Comparison of ENCODE assay signal across 8 cellular contexts in the genomic region with DNA sequence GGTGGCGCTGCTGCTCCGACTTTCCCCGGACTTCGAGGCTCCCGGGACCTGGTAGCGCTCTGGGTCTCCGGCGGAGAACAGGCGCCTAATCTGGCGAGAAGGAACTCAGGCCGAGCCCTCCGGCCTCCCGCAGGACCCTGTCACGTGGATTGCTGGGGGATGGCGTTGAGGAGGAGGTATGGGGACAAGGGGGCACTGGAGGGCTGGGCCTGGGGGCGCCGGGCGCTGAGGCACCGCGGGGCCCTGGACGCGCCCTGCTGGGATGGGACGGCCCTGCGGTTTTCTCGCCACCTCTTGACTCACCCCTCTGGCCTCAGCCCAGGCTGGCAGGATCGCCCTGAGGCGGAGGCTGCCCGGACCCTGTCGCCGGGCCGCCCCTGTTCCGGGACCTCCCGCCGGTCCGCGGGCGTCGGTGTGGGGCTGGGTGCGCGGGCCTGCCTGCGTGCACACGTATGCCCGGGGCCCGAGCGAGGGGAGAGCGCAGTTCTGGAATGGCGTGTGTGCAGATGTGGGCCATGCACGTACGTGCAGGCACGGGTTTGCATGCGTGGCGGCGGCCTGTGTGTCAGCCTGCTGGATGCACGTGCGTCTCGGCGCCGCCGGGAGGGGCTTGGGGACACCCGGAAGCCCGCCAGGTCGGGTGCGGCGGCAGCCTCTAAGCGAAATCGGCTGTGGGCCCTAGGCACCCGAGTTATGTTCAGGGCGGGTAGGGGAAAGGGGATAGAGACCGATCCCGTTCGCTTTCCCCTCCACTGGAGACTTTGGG. TPM values are rescaled to one million over a fixed set of nuclear protein-coding genes. Genes with fewer than 3 reads are reported as not detected.
A peak's percentile ranks its signal among the peaks of the same experiment; 100 is the strongest.
DNase-seq lines count a peak whose midpoint lies in the region; ATAC-seq and TF ChIP-seq lines count a peak whose summit lies in the region.

No MANE protein-coding gene starts in this region.

- peaks cover 0 to 17% (median 13%) of the 10 kb centered on the region in 4 donors for H3K36me3 ChIP-seq in sigmoid colon

- peak overlapping the region; percentile 86 to 88 for H3K27ac Mint-ChIP-seq in T-cell

- POLR2A ChIA-PET in T-cell (lab: Charles Lee) = interaction anchor here in 1 of 2 donors (0.6 kb wide), 2 partner anchors 294 to 647 kb away, joined by 5 to 7 read pairs; no protein-coding TSS in a partner anchor

- TF ChIP-seq CTCF in sigmoid colon (IDR thresholded peaks at IDR 0.05) = peak in 2 of 4 experiments; percentile 4 to 49

- no peak for TF ChIP-seq POLR2A in sigmoid colon (IDR thresholded peaks at IDR 0.05)

- H3K4me3 Mint-ChIP-seq in T-cell = peak overlapping the region; percentile 86 to 94 (median 91)

- H3K36me3 Mint-ChIP-seq in T-cell = no peaks in the 10 kb centered on the region

- 2% methylated on average over 71 of the region's 71 CpGs for WGBS in right cardiac atrium
- 0% methylated on average over 71 of the region's 71 CpGs for WGBS in sigmoid colon, 2 donors

- no peaks in the 10 kb centered on the region for H3K27me3 Mint-ChIP-seq in T-cell

- peaks cover 41 to 45% (median 45%) of the 10 kb centered on the region in 3 donors for H3K4me1 Mint-ChIP-seq in T-cell

- H3K27me3 ChIP-seq in right cardiac atrium (ENCODE audit: control insufficient read depth, insufficient read depth) (no peaks in the 10 kb centered on the region), sigmoid colon (no peaks in the 10 kb centered on the region)

- peak; percentile 51 for ATAC-seq in GM19452 (IDR thresholded peaks at IDR 0.05; ENCODE audit: unreplicated experiment)
- peak; percentile 69 to 74 (median 72) for ATAC-seq in T-cell (replicated peaks in 1 of 4)
- peak; percentile 18 to 48 for ATAC-seq in right cardiac atrium
- ATAC-seq in HG03378 (IDR thresholded peaks at IDR 0.05; ENCODE audit: unreplicated experiment) = no peak

- H3K9me3 ChIP-seq in right cardiac atrium (ENCODE audit: control insufficient read depth, low read length) (no peaks in the 10 kb centered on the region), sigmoid colon (no peaks in the 10 kb centered on the region)

- TF ChIP-seq EP300 in sigmoid colon (IDR thresholded peaks at IDR 0.05) = peak in 2 of 4 donors; percentile 23 to 49

- CTCF ChIA-PET in T-cell (lab: Charles Lee) = interaction anchor here (0.6 to 1.5 kb wide), 5 partner anchors 67 to 214 kb away, joined by 3 to 5 read pairs (median 5); a partner anchor contains a TSS

- H3K27ac ChIP-seq in right cardiac atrium (ENCODE audit: low read length) (peak overlapping the region; percentile 69), sigmoid colon (peak overlapping the region; percentile 92 to 94 (median 92))

- intact Hi-C loops in right cardiac atrium (cut with DNase I) = loop anchor here in 3 of 4 donors (1.0 to 5.0 kb wide), 3 partner anchors 159 to 175 kb away; no protein-coding TSS in a partner anchor
- intact Hi-C loops in sigmoid colon (cut with DNase I) = loop anchor here (5.0 to 10.0 kb wide), 2 partner anchors 245 to 252 kb away; a partner anchor contains a TSS

- peaks cover 3% of the 10 kb centered on the region for H3K4me1 ChIP-seq in right cardiac atrium (ENCODE audit: control insufficient read depth, insufficient read depth, low read length)
- H3K4me1 ChIP-seq in sigmoid colon = peaks cover 0 to 46% (median 40%) of the 10 kb centered on the region in 4 donors

- no peaks in the 10 kb centered on the region for H3K9me3 Mint-ChIP-seq in T-cell

- peak; percentile 45 for DNase-seq in COLO829 (ENCODE audit: low spot score)
- peak in 71 of 76 experiments; percentile 9 to 75 (median 58) for DNase-seq in HUDEP-2 (lab: John Stamatoyannopoulos, UW; ENCODE audit: unreplicated experiment in 76 of 76)
- DNase-seq in T-cell = peak; percentile 66 to 93 (median 88)
- peak; percentile 59 for DNase-seq in amniotic stem cell (lab: John Stamatoyannopoulos, UW)
- DNase-seq in right cardiac atrium = peak; percentile 82 to 92 (median 91)
- peak; percentile 91 for DNase-seq in sigmoid colon

- H3K4me3 ChIP-seq in right cardiac atrium (ENCODE audit: low read length) = peak overlapping the region; percentile 52
- H3K4me3 ChIP-seq in sigmoid colon = peak overlapping the region; percentile 69 to 87 (median 83)

RNA-seq across cellular contexts. Expression of a gene that starts 0.8 kb away (rescaled TPM):
- total RNA-seq in T-cell (10 to 100 TPM; 25.2 to 40.3 (median 37.8) TPM), right cardiac atrium (10 to 100 TPM in 2 of 4 donors, 1 to 10 TPM in 2; 7.4 to 12.7 (median 9.1) TPM), sigmoid colon (10 to 100 TPM in 2 of 4 donors, 1 to 10 TPM in 2; 4.9 to 20.2 (median 12.0) TPM)
- polyA plus RNA-seq in right cardiac atrium (5.3 TPM), sigmoid colon (10 to 100 TPM in 1 of 3 donors, 1 to 10 TPM in 2; 7.8 to 17.2 (median 9.5) TPM)

RNA-seq across cellular contexts. Expression of a gene that starts 55.7 kb away (rescaled TPM):
- total RNA-seq in T-cell (not detected), right cardiac atrium (not detected), sigmoid colon (under 1 TPM in 1 of 4 donors, not detected in 3; 0.33 TPM)
- polyA plus RNA-seq in right cardiac atrium (not detected), sigmoid colon (not detected)
